Comparison of ENCODE assay signal across 9 cellular contexts in genomic region chr2:71417300-71418202, GRCh38.
A peak's percentile ranks its signal among the peaks of the same experiment; 100 is the strongest.
DNase-seq lines count a peak whose midpoint lies in the region; ATAC-seq lines count a peak whose summit lies in the region.
"Had no signal": no experiment of that assay in that cellular context is flagged by ENCODE, and none has a peak within 500 bp of the region (broad histone marks: within the 10 kb centered on the region; RNA-seq: fewer than 3 reads in every experiment).

No MANE protein-coding gene starts in this region.

- H3K4me1 Mint-ChIP-seq in T-helper 2 cell treated with Interferon-gamma antibody and Interleukin-4, amounts not matched to agents 5 μg/mL and 100 μg/mL, for 36 hours (ENCODE audit: low read depth) = peaks cover 6% of the 10 kb centered on the region
- peaks cover 6% of the 10 kb centered on the region for H3K4me1 Mint-ChIP-seq in stimulated activated memory B cell treated with anti-CD40 and anti-IgM and Interleukin-4, amounts not matched to agents 10 μg/mL and 1 μg/mL and 100 μg/mL, for 72 hours

- peaks cover 3% of the 10 kb centered on the region for H3K36me3 Mint-ChIP-seq in T-helper 2 cell treated with Interferon-gamma antibody and Interleukin-4, amounts not matched to agents 5 μg/mL and 100 μg/mL, for 36 hours (ENCODE audit: low read depth)
- peaks cover 7% of the 10 kb centered on the region for H3K36me3 Mint-ChIP-seq in stimulated activated memory B cell treated with anti-CD40 and anti-IgM and Interleukin-4, amounts not matched to agents 10 μg/mL and 1 μg/mL and 100 μg/mL, for 72 hours

- peak overlapping the region; percentile 80 for H3K4me3 Mint-ChIP-seq in T-helper 2 cell treated with Interferon-gamma antibody and Interleukin-4, amounts not matched to agents 5 μg/mL and 100 μg/mL, for 36 hours
- H3K4me3 Mint-ChIP-seq in stimulated activated memory B cell treated with anti-CD40 and anti-IgM and Interleukin-4, amounts not matched to agents 10 μg/mL and 1 μg/mL and 100 μg/mL, for 72 hours = peak overlapping the region; percentile 79

- no peaks in the 10 kb centered on the region for H3K9me3 Mint-ChIP-seq in T-helper 2 cell treated with Interferon-gamma antibody and Interleukin-4, amounts not matched to agents 5 μg/mL and 100 μg/mL, for 36 hours
- no peaks in the 10 kb centered on the region for H3K9me3 Mint-ChIP-seq in stimulated activated memory B cell treated with anti-CD40 and anti-IgM and Interleukin-4, amounts not matched to agents 10 μg/mL and 1 μg/mL and 100 μg/mL, for 72 hours

- peak; percentile 26 for DNase-seq in NCI-H748 (lab: John Stamatoyannopoulos, UW; ENCODE audit: unreplicated experiment)
- no peak for DNase-seq in NCI-H748 treated with DMSO at 0.1 percent for 48 hours (lab: John Stamatoyannopoulos, UW)
- no peak for DNase-seq in T-helper 2 cell treated with Interferon-gamma antibody and Interleukin-4, amounts not matched to agents 5 μg/mL and 100 μg/mL, for 36 hours (ENCODE audit: low spot score)
- no peak for DNase-seq in stimulated activated CD4-positive, alpha-beta T cell treated with anti-CD3 and anti-CD28 coated beads, Interleukin-1b, Interleukin-23, amount 100 ng/mL, for 48 hours

- H3K4me3 ChIP-seq in iPS-18a (ENCODE audit: low read length) = peak overlapping the region; percentile 49

- peak overlapping the region; percentile 73 for H3K27ac Mint-ChIP-seq in T-helper 2 cell treated with Interferon-gamma antibody and Interleukin-4, amounts not matched to agents 5 μg/mL and 100 μg/mL, for 36 hours
- peak overlapping the region; percentile 78 for H3K27ac Mint-ChIP-seq in stimulated activated memory B cell treated with anti-CD40 and anti-IgM and Interleukin-4, amounts not matched to agents 10 μg/mL and 1 μg/mL and 100 μg/mL, for 72 hours

- H3K9ac ChIP-seq in iPS-18a (ENCODE audit: low read length) = peak overlapping the region; percentile 63

- peaks cover 16% of the 10 kb centered on the region for H3K36me3 ChIP-seq in iPS-18a (ENCODE audit: control insufficient read depth, low read depth, low read length)

- H3K4me1 ChIP-seq in iPS-18a (ENCODE audit: control insufficient read depth, low read depth, low read length) = peaks cover 9% of the 10 kb centered on the region

- no peaks in the 10 kb centered on the region for H3K9me3 ChIP-seq in iPS-18a (ENCODE audit: control insufficient read depth, low read depth, low read length)

- no peak for ATAC-seq in stimulated activated memory B cell treated with anti-CD40 and anti-IgM and Interleukin-4, amounts not matched to agents 10 μg/mL and 1 μg/mL and 100 μg/mL, for 72 hours
- ATAC-seq in HG02588 (IDR thresholded peaks at IDR 0.05; ENCODE audit: unreplicated experiment) (no peak), GM18498 (IDR thresholded peaks at IDR 0.05; ENCODE audit: unreplicated experiment) (no peak)
- ATAC-seq: SK-N-SH treated with all-trans-retinoic acid at 6 μM for 48 hours had no signal

- H3K27ac ChIP-seq in iPS-18a (ENCODE audit: low read length) = peak overlapping the region; percentile 42

- no peaks in the 10 kb centered on the region for H3K27me3 Mint-ChIP-seq in T-helper 2 cell treated with Interferon-gamma antibody and Interleukin-4, amounts not matched to agents 5 μg/mL and 100 μg/mL, for 36 hours (ENCODE audit: low read depth)
- no peaks in the 10 kb centered on the region for H3K27me3 Mint-ChIP-seq in stimulated activated memory B cell treated with anti-CD40 and anti-IgM and Interleukin-4, amounts not matched to agents 10 μg/mL and 1 μg/mL and 100 μg/mL, for 72 hours

- no peaks in the 10 kb centered on the region for H3K27me3 ChIP-seq in iPS-18a (ENCODE audit: control insufficient read depth, insufficient read depth, low read length)
